17 cellular contexts compared by ENCODE assay signal in genomic region chr5:394671-395155, GRCh38. TPM values are rescaled to one million over a fixed set of nuclear protein-coding genes. Genes with fewer than 3 reads are reported as not detected.
DNase-seq lines count a peak whose midpoint lies in the region; ATAC-seq and TF ChIP-seq lines count a peak whose summit lies in the region.
"Had no signal": no experiment of that assay in that cellular context is flagged by ENCODE, and none has a peak within 500 bp of the region (broad histone marks: within the 10 kb centered on the region; RNA-seq: fewer than 3 reads in every experiment).

No MANE protein-coding gene starts in this region.

- H3K36me3 Mint-ChIP-seq in activated T-helper 1 cell treated with anti-CD3 and anti-CD28 coated beads, Interleukin-12 subunit alpha, Interleukin-12 subunit beta, Interleukin-2, Interleukin-4 antibody, amounts not matched to agents 30 ng/mL and 10 ng/mL and 1 ng/mL, durations not matched to agents 14 hours and 24 hours and 36 hours (ENCODE audit: low read depth) = peaks cover 5% of the 10 kb centered on the region
- H3K36me3 Mint-ChIP-seq: naive B cell had no signal

- intact Hi-C loops in Right ventricle myocardium inferior (cut with DNase I) (no loop called here), upper lobe of right lung (cut with DNase I) (no loop called here)
- intact Hi-C loops in activated T-helper 1 cell treated with anti-CD3 and anti-CD28 coated beads, Interleukin-12 subunit alpha, Interleukin-12 subunit beta, Interleukin-2, Interleukin-4 antibody, amounts not matched to agents 30 ng/mL and 10 ng/mL and 1 ng/mL, durations not matched to agents 14 hours and 24 hours and 36 hours (cut with micrococcal nuclease) = loop anchor here (5.0 kb wide), 1 partner anchor 63 kb away; no protein-coding TSS in a partner anchor

- H3K27ac Mint-ChIP-seq in activated T-helper 1 cell treated with anti-CD3 and anti-CD28 coated beads, Interleukin-12 subunit alpha, Interleukin-12 subunit beta, Interleukin-2, Interleukin-4 antibody, amounts not matched to agents 30 ng/mL and 10 ng/mL and 1 ng/mL, durations not matched to agents 14 hours and 24 hours and 36 hours = peak overlapping the region; percentile 40
- H3K27ac Mint-ChIP-seq: B cell, naive B cell had no signal

- H3K36me3 ChIP-seq in right atrium auricular region (no peaks in the 10 kb centered on the region), upper lobe of right lung (no peaks in the 10 kb centered on the region)

- H3K27me3 ChIP-seq in right atrium auricular region (no peaks in the 10 kb centered on the region), upper lobe of right lung (no peaks in the 10 kb centered on the region)

- peak overlapping the region; percentile 47 for H3K4me3 Mint-ChIP-seq in activated T-helper 1 cell treated with anti-CD3 and anti-CD28 coated beads, Interleukin-12 subunit alpha, Interleukin-12 subunit beta, Interleukin-2, Interleukin-4 antibody, amounts not matched to agents 30 ng/mL and 10 ng/mL and 1 ng/mL, durations not matched to agents 14 hours and 24 hours and 36 hours
- H3K4me3 Mint-ChIP-seq: B cell, naive B cell had no signal

- no peaks in the 10 kb centered on the region for H3K9me3 ChIP-seq in right atrium auricular region
- no peaks in the 10 kb centered on the region for H3K9me3 ChIP-seq in upper lobe of right lung

- H3K4me1 ChIP-seq in right atrium auricular region (peaks cover 0 to 4% of the 10 kb centered on the region in 2 donors), upper lobe of right lung (peaks cover 23% of the 10 kb centered on the region)

- no peaks in the 10 kb centered on the region for H3K9me3 Mint-ChIP-seq in activated T-helper 1 cell treated with anti-CD3 and anti-CD28 coated beads, Interleukin-12 subunit alpha, Interleukin-12 subunit beta, Interleukin-2, Interleukin-4 antibody, amounts not matched to agents 30 ng/mL and 10 ng/mL and 1 ng/mL, durations not matched to agents 14 hours and 24 hours and 36 hours
- H3K9me3 Mint-ChIP-seq: naive B cell had no signal

- peaks cover 40% of the 10 kb centered on the region for H3K4me1 Mint-ChIP-seq in activated T-helper 1 cell treated with anti-CD3 and anti-CD28 coated beads, Interleukin-12 subunit alpha, Interleukin-12 subunit beta, Interleukin-2, Interleukin-4 antibody, amounts not matched to agents 30 ng/mL and 10 ng/mL and 1 ng/mL, durations not matched to agents 14 hours and 24 hours and 36 hours (ENCODE audit: low read depth)

- TF ChIP-seq CTCF in right atrium auricular region (IDR thresholded peaks at IDR 0.05) (no peak), upper lobe of right lung (IDR thresholded peaks at IDR 0.05) (no peak)

- H3K27me3 Mint-ChIP-seq in activated T-helper 1 cell treated with anti-CD3 and anti-CD28 coated beads, Interleukin-12 subunit alpha, Interleukin-12 subunit beta, Interleukin-2, Interleukin-4 antibody, amounts not matched to agents 30 ng/mL and 10 ng/mL and 1 ng/mL, durations not matched to agents 14 hours and 24 hours and 36 hours (ENCODE audit: insufficient read depth) = no peaks in the 10 kb centered on the region

- H3K27ac ChIP-seq in right atrium auricular region (no peak overlapping the region), upper lobe of right lung (peak overlapping the region; percentile 66)

- H3K4me3 ChIP-seq in right atrium auricular region = no peak overlapping the region
- no peak overlapping the region for H3K4me3 ChIP-seq in upper lobe of right lung

- peak; percentile 56 for DNase-seq in Right ventricle myocardium inferior (ENCODE audit: missing footprints)
- no peak for DNase-seq in right atrium auricular region (ENCODE audit: low spot score)
- no peak for DNase-seq in activated T-helper 1 cell treated with anti-CD3 and anti-CD28 coated beads, Interleukin-12 subunit alpha, Interleukin-12 subunit beta, Interleukin-2, Interleukin-4 antibody, amounts not matched to agents 30 ng/mL and 10 ng/mL and 1 ng/mL, durations not matched to agents 14 hours and 24 hours and 36 hours (ENCODE audit: low spot score)
- DNase-seq in mesenteric fat pad (ENCODE audit: low spot score) = peak; percentile 84
- peak; percentile 56 for DNase-seq in upper lobe of right lung
- no peak for DNase-seq in NCI-H446 (lab: John Stamatoyannopoulos, UW)
- DNase-seq in NCI-H2107 (lab: John Stamatoyannopoulos, UW) = no peak
- DNase-seq in stimulated activated CD4-positive, alpha-beta T cell treated with anti-CD3 and anti-CD28 coated beads, Interleukin-15, amount 100 ng/mL, for 24 hours = no peak
- DNase-seq: activated CD4-positive, CD25-positive, alpha-beta regulatory T cell treated with anti-CD3 and anti-CD28 coated beads, Interleukin-2, amount 50 U/mL, for 72 hours; activated naive CD4-positive, alpha-beta T cell treated with anti-CD3 and anti-CD28 coated beads, Interleukin-2, amount 50 U/mL, for 16 hours; cortex of kidney; GOT3; naive B cell; NCI-H1092 treated with DMSO at 0.1 percent for 48 hours; SIG-M5; small intestine had no signal

- ATAC-seq in Right ventricle myocardium inferior (no peak), upper lobe of right lung (no peak)

RNA-seq across cellular contexts. Expression of gene EXOC3, which starts 48.3 kb away (rescaled TPM):
- total RNA-seq in Right ventricle myocardium inferior = 47.3 TPM
- 10 to 100 TPM; 34.7 to 40.7 TPM for total RNA-seq in right atrium auricular region
- total RNA-seq in activated T-helper 1 cell treated with anti-CD3 and anti-CD28 coated beads, Interleukin-12 subunit alpha, Interleukin-12 subunit beta, Interleukin-2, Interleukin-4 antibody, amounts not matched to agents 30 ng/mL and 10 ng/mL and 1 ng/mL, durations not matched to agents 14 hours and 24 hours and 36 hours = 59.6 and 62.0 TPM in 2 replicates
- 58.5 TPM for total RNA-seq in mesenteric fat pad
- total RNA-seq in upper lobe of right lung = 59.5 TPM

Comparison
In these comparisons a context has a peak if more than half of its experiments do, and no peak if none do; other contexts are left out.
1. DNase-seq: peak in Right ventricle myocardium inferior (single experiment), mesenteric fat pad (single experiment) and upper lobe of right lung (single experiment); none in right atrium auricular region (single experiment), activated T-helper 1 cell treated with anti-CD3 and anti-CD28 coated beads, Interleukin-12 subunit alpha, Interleukin-12 subunit beta, Interleukin-2, Interleukin-4 antibody, amounts not matched to agents 30 ng/mL and 10 ng/mL and 1 ng/mL, durations not matched to agents 14 hours and 24 hours and 36 hours (single experiment), NCI-H446 (0 of 2), NCI-H2107 (single experiment) and stimulated activated CD4-positive, alpha-beta T cell treated with anti-CD3 and anti-CD28 coated beads, Interleukin-15, amount 100 ng/mL, for 24 hours (single experiment).